ENCODE assay signal across 9 cellular contexts in the genomic region with DNA sequence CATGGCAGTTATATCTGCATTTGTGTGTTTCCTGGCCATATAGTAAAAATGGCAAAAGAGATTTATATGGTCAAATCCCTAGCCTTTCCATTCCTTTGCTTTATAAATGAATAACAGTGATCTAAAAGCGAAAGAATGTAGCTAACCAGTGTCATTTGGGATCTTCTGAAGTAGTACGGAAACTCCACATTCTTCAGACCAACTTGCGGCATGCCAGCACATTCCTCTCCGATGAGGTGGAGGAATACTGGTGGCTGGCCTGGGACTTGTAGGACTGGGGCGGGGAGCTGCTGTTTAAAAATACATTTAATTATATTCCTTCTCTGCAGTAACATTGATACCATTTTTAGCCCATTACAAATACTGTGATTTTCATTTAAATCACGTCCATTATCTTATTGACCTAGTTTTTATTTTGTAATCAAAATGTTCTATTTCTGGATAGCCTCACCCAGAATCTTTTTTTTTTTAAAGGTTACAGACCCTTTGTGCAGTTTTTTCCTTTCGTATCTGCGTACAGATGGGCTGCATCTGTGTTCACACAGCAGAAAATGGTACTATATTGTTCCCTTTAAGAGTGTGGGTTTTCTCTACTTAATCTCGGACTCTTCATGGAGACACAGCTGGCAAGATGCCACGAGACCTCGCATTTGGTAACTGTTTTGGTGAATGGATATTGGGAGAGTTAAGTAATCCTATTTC.
DNase-seq lines count a peak whose midpoint lies in the region; TF ChIP-seq lines count a peak whose summit lies in the region.
"Had no signal": no experiment of that assay in that cellular context is flagged by ENCODE, and none has a peak within 500 bp of the region (broad histone marks: within the 10 kb centered on the region; RNA-seq: fewer than 3 reads in every experiment).

No MANE protein-coding gene starts in this region.

- intact Hi-C loops in stomach (cut with DNase I; ENCODE audit: low total_unique reads) = no loop called here
- intact Hi-C loops in activated T-helper 1 cell treated with anti-CD3 and anti-CD28 coated beads, Interleukin-12 subunit alpha, Interleukin-12 subunit beta, Interleukin-2, Interleukin-4 antibody, amounts not matched to agents 30 ng/mL and 10 ng/mL and 1 ng/mL, durations not matched to agents 14 hours and 24 hours and 36 hours (cut with micrococcal nuclease) = no loop called here
- intact Hi-C loops in OCI-LY7 (cut with micrococcal nuclease; ENCODE audit: unreplicated experiment) = no loop called here

- H3K4me3 ChIP-seq in stomach (peak overlapping the region in 2 of 4 donors; percentile 7 to 13), OCI-LY7 (ENCODE audit: low read depth, low read length, poor library complexity, severe bottlenecking) (no peak overlapping the region)

- no peaks in the 10 kb centered on the region for H3K9me3 Mint-ChIP-seq in HFFc6
- no peaks in the 10 kb centered on the region for H3K9me3 Mint-ChIP-seq in activated T-helper 1 cell treated with anti-CD3 and anti-CD28 coated beads, Interleukin-12 subunit alpha, Interleukin-12 subunit beta, Interleukin-2, Interleukin-4 antibody, amounts not matched to agents 30 ng/mL and 10 ng/mL and 1 ng/mL, durations not matched to agents 14 hours and 24 hours and 36 hours
- H3K9me3 Mint-ChIP-seq: central memory CD8-positive, alpha-beta T cell had no signal

- peak overlapping the region; percentile 85 for H3K4me3 Mint-ChIP-seq in HFFc6
- H3K4me3 Mint-ChIP-seq in activated T-helper 1 cell treated with anti-CD3 and anti-CD28 coated beads, Interleukin-12 subunit alpha, Interleukin-12 subunit beta, Interleukin-2, Interleukin-4 antibody, amounts not matched to agents 30 ng/mL and 10 ng/mL and 1 ng/mL, durations not matched to agents 14 hours and 24 hours and 36 hours = no peak overlapping the region
- H3K4me3 Mint-ChIP-seq: central memory CD8-positive, alpha-beta T cell had no signal

- H3K27ac ChIP-seq in stomach (peak overlapping the region in 4 of 5 donors; percentile 82 to 89 (median 86)), OCI-LY7 (ENCODE audit: low read depth, low read length, poor library complexity, severe bottlenecking) (no peak overlapping the region)

- POLR2A ChIA-PET in OCI-LY7 (lab: Charles Lee) = no interaction called here

- 21 to 37% (median 30%) methylated on average over 11 of the region's 11 CpGs for WGBS in stomach, 5 donors

- H3K9me3 ChIP-seq in stomach = no peaks in the 10 kb centered on the region
- no peaks in the 10 kb centered on the region for H3K9me3 ChIP-seq in OCI-LY7 (ENCODE audit: low read length)

- no peak overlapping the region for H3K4me2 ChIP-seq in OCI-LY7 (ENCODE audit: low read length)

- TF ChIP-seq CTCF in HFFc6 (IDR thresholded peaks at IDR 0.05) = no peak
- TF ChIP-seq CTCF in stomach (IDR thresholded peaks at IDR 0.05) = no peak
- no peak for TF ChIP-seq CTCF in OCI-LY7 (conservative IDR thresholded peaks at IDR 0.05; ENCODE audit: low read length)

- H3K27me3 Mint-ChIP-seq in HFFc6 (ENCODE audit: insufficient read depth) = no peaks in the 10 kb centered on the region
- H3K27me3 Mint-ChIP-seq in activated T-helper 1 cell treated with anti-CD3 and anti-CD28 coated beads, Interleukin-12 subunit alpha, Interleukin-12 subunit beta, Interleukin-2, Interleukin-4 antibody, amounts not matched to agents 30 ng/mL and 10 ng/mL and 1 ng/mL, durations not matched to agents 14 hours and 24 hours and 36 hours (ENCODE audit: insufficient read depth) = peaks cover 24% of the 10 kb centered on the region

- no peaks in the 10 kb centered on the region; the same call in none of the 2 replicates for H3K4me1 Mint-ChIP-seq in HFFc6 (ENCODE audit: low read depth)
- H3K4me1 Mint-ChIP-seq in activated T-helper 1 cell treated with anti-CD3 and anti-CD28 coated beads, Interleukin-12 subunit alpha, Interleukin-12 subunit beta, Interleukin-2, Interleukin-4 antibody, amounts not matched to agents 30 ng/mL and 10 ng/mL and 1 ng/mL, durations not matched to agents 14 hours and 24 hours and 36 hours (ENCODE audit: low read depth) = no peaks in the 10 kb centered on the region
- H3K4me1 Mint-ChIP-seq: central memory CD8-positive, alpha-beta T cell had no signal

- H3K27me3 ChIP-seq in stomach = no peaks in the 10 kb centered on the region

- H3K9me2 ChIP-seq in OCI-LY7 (ENCODE audit: insufficient read depth, low read length) = no peaks in the 10 kb centered on the region

- CTCF ChIA-PET in OCI-LY7 (lab: Charles Lee; ENCODE audit: unreplicated experiment) = no interaction called here

- DNase-seq in HFFc6 (peak; percentile 99), T47D (ENCODE audit: low read depth in 1 of 2, low spot score in 1 of 2) (peak; percentile 66 to 91), iPS-NIHi11 (ENCODE audit: low spot score) (peak; percentile 88), stomach (peak; percentile 74), mesenteric fat pad (ENCODE audit: low spot score) (no peak), inferior parietal cortex (ENCODE audit: extremely low spot score) (no peak), OCI-LY7 (ENCODE audit: low spot score) (no peak)
- no peak for DNase-seq in activated T-helper 1 cell treated with anti-CD3 and anti-CD28 coated beads, Interleukin-12 subunit alpha, Interleukin-12 subunit beta, Interleukin-2, Interleukin-4 antibody, amounts not matched to agents 30 ng/mL and 10 ng/mL and 1 ng/mL, durations not matched to agents 14 hours and 24 hours and 36 hours (ENCODE audit: low spot score)

- no peak overlapping the region for H2AFZ ChIP-seq in OCI-LY7 (ENCODE audit: low read length)

- BruUV-seq in OCI-LY7 (replicated peaks; lab: Mats Ljungman, UMichigan) = no TSS peak

- peak overlapping the region; percentile 96 for H3K27ac Mint-ChIP-seq in HFFc6
- H3K27ac Mint-ChIP-seq in activated T-helper 1 cell treated with anti-CD3 and anti-CD28 coated beads, Interleukin-12 subunit alpha, Interleukin-12 subunit beta, Interleukin-2, Interleukin-4 antibody, amounts not matched to agents 30 ng/mL and 10 ng/mL and 1 ng/mL, durations not matched to agents 14 hours and 24 hours and 36 hours = no peak overlapping the region

- no peak for TF ChIP-seq EP300 in stomach (IDR thresholded peaks at IDR 0.05)

- peaks cover 15% of the 10 kb centered on the region for H3K36me3 Mint-ChIP-seq in HFFc6 (ENCODE audit: low read depth)
- no peaks in the 10 kb centered on the region for H3K36me3 Mint-ChIP-seq in activated T-helper 1 cell treated with anti-CD3 and anti-CD28 coated beads, Interleukin-12 subunit alpha, Interleukin-12 subunit beta, Interleukin-2, Interleukin-4 antibody, amounts not matched to agents 30 ng/mL and 10 ng/mL and 1 ng/mL, durations not matched to agents 14 hours and 24 hours and 36 hours (ENCODE audit: low read depth)

- H3K79me2 ChIP-seq in OCI-LY7 (ENCODE audit: insufficient read depth, low read depth, low read length) = no peaks in the 10 kb centered on the region

- in situ Hi-C loops in T47D (cut with HindIII; ENCODE audit: low pct_unique_long_range_greater_than_20kb, low sequenced_read_pairs) = no loop called here

- H3K36me3 ChIP-seq in stomach (no peaks in the 10 kb centered on the region), OCI-LY7 (ENCODE audit: insufficient read depth, low read length) (no peaks in the 10 kb centered on the region)

- H4K20me1 ChIP-seq in OCI-LY7 (ENCODE audit: insufficient read depth, low read length) = no peaks in the 10 kb centered on the region

- peaks cover 0 to 64% (median 52%) of the 10 kb centered on the region in 4 donors for H3K4me1 ChIP-seq in stomach
- H3K4me1 ChIP-seq in OCI-LY7 (ENCODE audit: insufficient read depth, low read length, poor library complexity, severe bottlenecking) = no peaks in the 10 kb centered on the region

- TF ChIP-seq POLR2A in stomach (IDR thresholded peaks at IDR 0.05) = no peak

Comparison
In these comparisons a context has a peak if more than half of its experiments do, and no peak if none do; other contexts are left out.
1. DNase-seq: peak in HFFc6 (single experiment), T47D (2 of 2), iPS-NIHi11 (single experiment) and stomach (single experiment); none in activated T-helper 1 cell treated with anti-CD3 and anti-CD28 coated beads, Interleukin-12 subunit alpha, Interleukin-12 subunit beta, Interleukin-2, Interleukin-4 antibody, amounts not matched to agents 30 ng/mL and 10 ng/mL and 1 ng/mL, durations not matched to agents 14 hours and 24 hours and 36 hours (single experiment), mesenteric fat pad (single experiment), inferior parietal cortex (single experiment) and OCI-LY7 (single experiment).